ENCODE assay signal across 15 cellular contexts in the genomic region with DNA sequence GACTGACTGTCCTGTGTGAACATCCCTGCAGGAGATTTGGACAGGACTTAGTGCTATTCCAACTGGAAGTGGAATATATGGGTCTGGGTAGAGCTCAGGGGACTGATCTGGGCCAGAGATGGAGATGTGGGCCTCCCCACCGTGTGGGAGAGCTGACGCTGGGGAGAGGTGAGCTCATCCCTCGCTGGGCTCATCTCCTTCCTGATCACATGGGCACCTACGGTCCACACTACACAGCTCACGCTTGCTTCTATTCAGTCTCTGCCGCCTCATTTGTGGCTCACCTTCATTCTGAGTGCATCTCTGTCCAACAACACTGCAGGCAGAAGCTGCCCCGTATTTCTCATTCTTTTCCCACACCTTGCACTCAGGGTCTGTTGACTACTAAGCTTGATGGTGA. TPM values are rescaled to one million over a fixed set of nuclear protein-coding genes. Genes with fewer than 3 reads are reported as not detected.
"Had no signal": no experiment of that assay in that cellular context is flagged by ENCODE, and none has a peak within 500 bp of the region (broad histone marks: within the 10 kb centered on the region; RNA-seq: fewer than 3 reads in every experiment).

No MANE protein-coding gene starts in this region.

- H3K27me3 Mint-ChIP-seq: natural killer cell treated with Interleukin-12 subunit alpha and Interleukin-12 subunit beta and Interleukin-15 and Interleukin-18, amount 100 ng/mL, for 72 hours had no signal

- FAIRE-seq: colon, endothelial cell of umbilical vein, islet of Langerhans, urothelium cell line had no signal

- H3K27ac ChIP-seq: ascending aorta, foreskin keratinocyte, sigmoid colon had no signal

- H3K9me3 ChIP-seq: ascending aorta, mucosa of descending colon, sigmoid colon had no signal

- H3K27ac Mint-ChIP-seq: natural killer cell treated with Interleukin-12 subunit alpha and Interleukin-12 subunit beta and Interleukin-15 and Interleukin-18, amount 100 ng/mL, for 72 hours had no signal

- H3K4me1 ChIP-seq: foreskin keratinocyte had no signal

- H3K4me3 Mint-ChIP-seq: natural killer cell treated with Interleukin-12 subunit alpha and Interleukin-12 subunit beta and Interleukin-15 and Interleukin-18, amount 100 ng/mL, for 72 hours had no signal

- H3K9me3 Mint-ChIP-seq: natural killer cell treated with Interleukin-12 subunit alpha and Interleukin-12 subunit beta and Interleukin-15 and Interleukin-18, amount 100 ng/mL, for 72 hours had no signal

- DNase-seq: activated CD4-positive, alpha-beta T cell treated with anti-CD3 and anti-CD28 coated beads, Interleukin-2, amount 50 U/mL, for 48 hours; activated CD4-positive, CD25-positive, alpha-beta regulatory T cell; foreskin keratinocyte; mammary epithelial cell; mucosa of descending colon; sigmoid colon; stimulated activated naive CD8-positive, alpha-beta T cell treated with anti-CD3 and anti-CD28 coated beads, Interleukin-15, Interleukin-2, amounts not matched to agents 100 U/mL and 50 U/mL, for 24 hours had no signal

- H3K27me3 ChIP-seq: ascending aorta, foreskin keratinocyte, sigmoid colon had no signal

- H3K4me3 ChIP-seq: ascending aorta, mucosa of descending colon, sigmoid colon had no signal

- H3K36me3 Mint-ChIP-seq: natural killer cell treated with Interleukin-12 subunit alpha and Interleukin-12 subunit beta and Interleukin-15 and Interleukin-18, amount 100 ng/mL, for 72 hours had no signal

- ATAC-seq: foreskin keratinocyte; left lobe of liver; mucosa of descending colon; natural killer cell treated with Interleukin-12 subunit alpha and Interleukin-12 subunit beta and Interleukin-15 and Interleukin-18, amount 100 ng/mL, for 72 hours; stimulated activated naive CD8-positive, alpha-beta T cell treated with anti-CD3 and anti-CD28 coated beads, Interleukin-15, Interleukin-2, amounts not matched to agents 100 U/mL and 50 U/mL, for 24 hours had no signal

RNA-seq across cellular contexts. Expression of gene CNIH2, which starts 26.2 kb away (rescaled TPM):
- total RNA-seq: ascending aorta had no signal

RNA-seq across cellular contexts. Expression of gene TMEM151A, which starts 39.9 kb away (rescaled TPM):
- total RNA-seq: endothelial cell of umbilical vein; natural killer cell treated with Interleukin-12 subunit alpha and Interleukin-12 subunit beta and Interleukin-15 and Interleukin-18, amount 100 ng/mL, for 72 hours; T-helper 2 cell treated with Interferon-gamma antibody and Interleukin-4, amounts not matched to agents 100 ng/mL and 5 ng/mL, for 36 hours had no signal
- polyA plus RNA-seq: endothelial cell of umbilical vein had no signal
